Comparison of ENCODE assay signal across 1 cellular context in genomic region chr3:195179782-195180489, GRCh38.
TF ChIP-seq lines count a peak whose summit lies in the region.

No MANE protein-coding gene starts in this region.

TF ChIP-seq in SK-N-SH treated with all-trans-retinoic acid at 6 μM for 48 hours, 23 proteins besides CTCF, POLR2A, EP300 and RAD21 (continued from another document):
- no peak for TF ChIP-seq CREB5 (CRISPR knock-in tag; IDR thresholded peaks at IDR 0.05; ENCODE audit: low read depth)
- TF ChIP-seq PPARA (CRISPR knock-in tag; IDR thresholded peaks at IDR 0.05; ENCODE audit: borderline replicate concordance) = no peak
- TF ChIP-seq ZNF565 (CRISPR knock-in tag; conservative IDR thresholded peaks at IDR 0.05; ENCODE audit: low read depth) = no peak
- TF ChIP-seq OSR1 (CRISPR knock-in tag; IDR thresholded peaks at IDR 0.05) = no peak
- TF ChIP-seq PATZ1 (CRISPR knock-in tag; IDR thresholded peaks at IDR 0.05; ENCODE audit: borderline replicate concordance) = no peak
- no peak for TF ChIP-seq ZFP3 (CRISPR knock-in tag; IDR thresholded peaks at IDR 0.05)
TF ChIP-seq in SK-N-SH treated with all-trans-retinoic acid at 6 μM for 48 hours: peak in this region for 0.
